ENCODE assay signal across 12 cellular contexts in genomic region chrX:53085661-53086229, GRCh38. TPM values are rescaled to one million over a fixed set of nuclear protein-coding genes. Genes with fewer than 3 reads are reported as not detected.
DNase-seq lines count a peak whose midpoint lies in the region; ATAC-seq and TF ChIP-seq lines count a peak whose summit lies in the region.
"Had no signal": no experiment of that assay in that cellular context is flagged by ENCODE, and none has a peak within 500 bp of the region (broad histone marks: within the 10 kb centered on the region; RNA-seq: fewer than 3 reads in every experiment).

No MANE protein-coding gene starts in this region.

- H3K27me3 ChIP-seq in sigmoid colon (no peaks in the 10 kb centered on the region), colonic mucosa (no peaks in the 10 kb centered on the region)

- H3K27ac Mint-ChIP-seq in T-helper 1 cell treated with Interleukin-12 subunit alpha and Interleukin-12 subunit beta and Interleukin-4 antibody, amounts not matched to agents 30 μg/mL and 1 μg/mL, for 36 hours = peak overlapping the region; percentile 10
- H3K27ac Mint-ChIP-seq in T-cell = peak overlapping the region; percentile 17 to 74

- no peak overlapping the region for H3K9ac ChIP-seq in colonic mucosa (ENCODE audit: low read depth in 2 of 2, low read length in 2 of 2)

- H3K27ac ChIP-seq in cingulate gyrus (ENCODE audit: low read depth, low read length) = peak overlapping the region; percentile 55
- H3K27ac ChIP-seq in sigmoid colon = peak overlapping the region; percentile 92 to 97 (median 96)
- H3K27ac ChIP-seq in colonic mucosa = no peak overlapping the region

- H3K4me1 ChIP-seq in sigmoid colon (peaks cover 0 to 45% (median 39%) of the 10 kb centered on the region in 4 donors), colonic mucosa (no peaks in the 10 kb centered on the region)

- H3K9me3 Mint-ChIP-seq in T-helper 1 cell treated with Interleukin-12 subunit alpha and Interleukin-12 subunit beta and Interleukin-4 antibody, amounts not matched to agents 30 μg/mL and 1 μg/mL, for 36 hours = no peaks in the 10 kb centered on the region
- H3K9me3 Mint-ChIP-seq in T-cell = no peaks in the 10 kb centered on the region

- no peaks in the 10 kb centered on the region for H3K9me3 ChIP-seq in sigmoid colon
- no peaks in the 10 kb centered on the region for H3K9me3 ChIP-seq in colonic mucosa

- H3K36me3 Mint-ChIP-seq in T-helper 1 cell treated with Interleukin-12 subunit alpha and Interleukin-12 subunit beta and Interleukin-4 antibody, amounts not matched to agents 30 μg/mL and 1 μg/mL, for 36 hours (ENCODE audit: low read depth) = peaks cover 19% of the 10 kb centered on the region
- H3K36me3 Mint-ChIP-seq in T-cell = peaks cover 19% of the 10 kb centered on the region

- H3K36me3 ChIP-seq in sigmoid colon (peaks cover 0 to 34% (median 7%) of the 10 kb centered on the region in 4 donors), colonic mucosa (no peaks in the 10 kb centered on the region)

- H3K4me3 ChIP-seq in sigmoid colon (peak overlapping the region in 1 of 4 donors; percentile 86), colonic mucosa (no peak overlapping the region)

- no peak for ATAC-seq in T-cell (replicated peaks in 1 of 4)
- ATAC-seq in GM21360 (IDR thresholded peaks at IDR 0.05; ENCODE audit: unreplicated experiment) = no peak

- DNase-seq in T-helper 1 cell (no peak), T-cell (peak in 6 of 34 experiments; percentile 30 to 60 (median 36)), sigmoid colon (no peak), NCI-H748 (lab: John Stamatoyannopoulos, UW; ENCODE audit: unreplicated experiment) (no peak), colonic mucosa (no peak)
- DNase-seq: 8988T, Kasumi-1, NCI-H1694 treated with DMSO at 0.1 percent for 48 hours, NCI-H748 treated with DMSO at 0.1 percent for 48 hours had no signal

- CTCF ChIA-PET in T-cell (lab: Charles Lee) = no interaction called here

- 86 to 90% methylated on average over 17 of the region's 17 CpGs for WGBS in sigmoid colon, 2 donors

- TF ChIP-seq POLR2A in sigmoid colon (IDR thresholded peaks at IDR 0.05) = no peak

- H3K4me1 Mint-ChIP-seq in T-helper 1 cell treated with Interleukin-12 subunit alpha and Interleukin-12 subunit beta and Interleukin-4 antibody, amounts not matched to agents 30 μg/mL and 1 μg/mL, for 36 hours (ENCODE audit: low read depth) = peaks cover 38% of the 10 kb centered on the region
- H3K4me1 Mint-ChIP-seq in T-cell = peaks cover 53 to 72% (median 59%) of the 10 kb centered on the region in 3 donors

- H3K4me3 Mint-ChIP-seq in T-helper 1 cell treated with Interleukin-12 subunit alpha and Interleukin-12 subunit beta and Interleukin-4 antibody, amounts not matched to agents 30 μg/mL and 1 μg/mL, for 36 hours = no peak overlapping the region
- H3K4me3 Mint-ChIP-seq in T-cell = peak overlapping the region in 2 of 3 donors; percentile 13 to 22

- intact Hi-C loops in sigmoid colon (cut with DNase I) (no loop called here), colonic mucosa (cut with DNase I) (no loop called here)

- no peaks in the 10 kb centered on the region for H3K27me3 Mint-ChIP-seq in T-helper 1 cell treated with Interleukin-12 subunit alpha and Interleukin-12 subunit beta and Interleukin-4 antibody, amounts not matched to agents 30 μg/mL and 1 μg/mL, for 36 hours (ENCODE audit: low read depth)
- peaks cover 0 to 12% of the 10 kb centered on the region in 2 donors for H3K27me3 Mint-ChIP-seq in T-cell

- no peak for TF ChIP-seq CTCF in sigmoid colon (IDR thresholded peaks at IDR 0.05)
- no peak for TF ChIP-seq CTCF in colonic mucosa (IDR thresholded peaks at IDR 0.05)

- no peak for TF ChIP-seq EP300 in sigmoid colon (IDR thresholded peaks at IDR 0.05)

- POLR2A ChIA-PET in T-cell (lab: Charles Lee) = no interaction called here

RNA-seq across cellular contexts. Expression of gene TSPYL2, which starts 3.6 kb away (rescaled TPM):
- 100 to 1,000 TPM; 126 to 253 (median 141) TPM for total RNA-seq in T-cell
- 100 to 1,000 TPM in 1 of 4 donors, 10 to 100 TPM in 3; 50.3 to 109 (median 71.6) TPM for total RNA-seq in sigmoid colon
- 10 to 100 TPM in 1 of 3 donors, 1 to 10 TPM in 2; 2.5 to 25.8 (median 6.6) TPM for polyA plus RNA-seq in sigmoid colon
- 10 to 100 TPM in 1 of 2 donors, 1 to 10 TPM in 1; 6.2 to 11.6 TPM for total RNA-seq in colonic mucosa

RNA-seq across cellular contexts. Expression of gene KANTR, which starts 8.2 kb away (rescaled TPM):
- total RNA-seq in T-cell = 10 to 100 TPM; 14.9 to 21.2 (median 17.0) TPM
- total RNA-seq in sigmoid colon = 10 to 100 TPM; 15.7 to 26.6 (median 15.9) TPM
- 1 to 10 TPM in 1 of 3 donors, under 1 TPM in 2; 0.46 to 6.0 (median 0.60) TPM for polyA plus RNA-seq in sigmoid colon
- total RNA-seq in colonic mucosa = 1 to 10 TPM; 6.8 to 8.0 TPM

RNA-seq across cellular contexts. Expression of gene GPR173, which starts 37.2 kb away (rescaled TPM):
- total RNA-seq in T-cell = under 1 TPM in 4 of 5 donors, not detected in 1; 0.12 to 0.50 (median 0.17) TPM
- 1 to 10 TPM; 1.3 to 5.6 (median 2.1) TPM for total RNA-seq in sigmoid colon
- 1 to 10 TPM in 1 of 3 donors, under 1 TPM in 1, not detected in 1; 0.23 to 1.0 TPM for polyA plus RNA-seq in sigmoid colon
- total RNA-seq in colonic mucosa = 1 to 10 TPM in 1 of 2 donors, under 1 TPM in 1; 0.47 to 1.2 TPM

Comparison
In these comparisons a context has a peak if more than half of its experiments do, and no peak if none do; other contexts are left out.
1. RNA of gene TSPYL2, which starts 3.6 kb away (total RNA-seq): 126 to 253 TPM in T-cell and 50.3 to 109 TPM in sigmoid colon; 6.2 to 11.6 TPM in colonic mucosa; every median in the first group is over 4 times any median in the second.